7 cellular contexts compared by ENCODE assay signal in the genomic region with DNA sequence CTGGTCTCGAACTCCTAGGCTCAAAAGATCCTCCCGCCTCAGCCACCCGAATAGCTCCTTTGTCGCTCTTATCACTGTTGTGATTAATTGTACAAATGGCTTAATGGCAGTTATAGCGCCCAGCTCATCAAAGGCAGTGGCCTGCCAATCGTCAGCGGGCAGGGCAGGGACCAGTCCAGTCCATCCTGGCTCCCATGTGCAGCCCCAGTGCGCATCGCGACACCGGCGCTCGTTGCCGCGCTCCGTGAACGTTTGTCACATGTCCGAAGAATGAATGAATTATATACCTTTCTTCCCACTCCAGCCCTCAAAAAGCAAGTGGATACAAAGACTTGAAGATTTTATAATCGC. TPM values are rescaled to one million over a fixed set of nuclear protein-coding genes. Genes with fewer than 3 reads are reported as not detected.
DNase-seq lines count a peak whose midpoint lies in the region; ATAC-seq and TF ChIP-seq lines count a peak whose summit lies in the region.

No MANE protein-coding gene starts in this region.

- POLR2A ChIA-PET in GM10248 (lab: Yijun Ruan, JAX), result no interaction called here

- peak overlapping the region; percentile 97 for H3K4me3 ChIP-seq in Jurkat, Clone E6-1 (ENCODE audit: low read length)
- peak overlapping the region; percentile 69 for H3K4me3 ChIP-seq in lower lobe of right lung

- peak overlapping the region; percentile 86 for H3K27ac ChIP-seq in lower lobe of right lung

- intact Hi-C loops in lower lobe of right lung (cut with DNase I), result no loop called here

- H3K4me1 ChIP-seq in lower lobe of right lung, result peaks cover 39% of the 10 kb centered on the region

- DNase-seq in GM10248 (ENCODE audit: extremely low spot score), result peak; percentile 45
- peak; percentile 42 for DNase-seq in Jurkat, Clone E6-1 (ENCODE audit: low read depth, low spot score)
- peak; percentile 76 for DNase-seq in SW480 (ENCODE audit: low spot score)
- peak; percentile 70 for DNase-seq in dermis blood vessel endothelial cell
- DNase-seq in lower lobe of right lung, result peak; percentile 78
- peak; percentile 62 for DNase-seq in stimulated activated naive CD8-positive, alpha-beta T cell treated with anti-CD3 and anti-CD28 coated beads, Interleukin-15, Interleukin-2, amounts not matched to agents 100 U/mL and 50 U/mL, for 24 hours

- ATAC-seq in lower lobe of right lung (peak; percentile 61 to 70), GM21786 (IDR thresholded peaks at IDR 0.05; ENCODE audit: unreplicated experiment) (no peak)
- peak; percentile 41 for ATAC-seq in stimulated activated naive CD8-positive, alpha-beta T cell treated with anti-CD3 and anti-CD28 coated beads, Interleukin-15, Interleukin-2, amounts not matched to agents 100 U/mL and 50 U/mL, for 24 hours

- H3K9me3 ChIP-seq in lower lobe of right lung, result no peaks in the 10 kb centered on the region

- CTCF ChIA-PET in GM10248 (lab: Yijun Ruan, JAX), result interaction anchor here (1.0 to 6.9 kb wide), 8 partner anchors 11 to 54 kb away, joined by 3 to 88 read pairs (median 9); a partner anchor contains a TSS

- no peaks in the 10 kb centered on the region for H3K27me3 ChIP-seq in lower lobe of right lung (ENCODE audit: low read depth)

- H3K36me3 ChIP-seq in lower lobe of right lung, result no peaks in the 10 kb centered on the region

- TF ChIP-seq CTCF in GM10248 (IDR thresholded peaks at IDR 0.05; ENCODE audit: control extremely low read depth, extremely low read depth, low read depth, missing control alignments), result no peak
- no peak for TF ChIP-seq CTCF in lower lobe of right lung (IDR thresholded peaks at IDR 0.05)

RNA-seq across cellular contexts. Expression of a gene that starts 18.4 kb away (rescaled TPM):
- 75.4 TPM for polyA plus RNA-seq in Jurkat, Clone E6-1 (2012; ENCODE audit: insufficient read depth, insufficient read length)
- total RNA-seq in dermis blood vessel endothelial cell, result 49.3 and 50.2 TPM in 2 replicates
- total RNA-seq in lower lobe of right lung, result 27.9 TPM

RNA-seq across cellular contexts. Expression of a gene that starts 19.2 kb away (rescaled TPM):
- polyA plus RNA-seq in Jurkat, Clone E6-1 (2012; ENCODE audit: insufficient read depth, insufficient read length), result 13.8 TPM
- 15.9 and 16.2 TPM in 2 replicates for total RNA-seq in dermis blood vessel endothelial cell
- total RNA-seq in lower lobe of right lung, result 24.4 TPM

RNA-seq across cellular contexts. Expression of a gene that starts 28.4 kb away (rescaled TPM):
- polyA plus RNA-seq in Jurkat, Clone E6-1 (2012; ENCODE audit: insufficient read depth, insufficient read length), result 18.4 TPM
- total RNA-seq in dermis blood vessel endothelial cell, result 6.5 and 12.3 TPM in 2 replicates
- 22.9 TPM for total RNA-seq in lower lobe of right lung

RNA-seq across cellular contexts. Expression of a gene that starts 35.3 kb away (rescaled TPM):
- 92.0 TPM for polyA plus RNA-seq in Jurkat, Clone E6-1 (2012; ENCODE audit: insufficient read depth, insufficient read length)
- total RNA-seq in dermis blood vessel endothelial cell, result 38.3 and 46.3 TPM in 2 replicates
- total RNA-seq in lower lobe of right lung, result 70.2 TPM

RNA-seq across cellular contexts. Expression of a gene that starts 46.4 kb away (rescaled TPM):
- polyA plus RNA-seq in Jurkat, Clone E6-1 (2012; ENCODE audit: insufficient read depth, insufficient read length), result 84.2 TPM
- total RNA-seq in dermis blood vessel endothelial cell (24.5 and 35.9 TPM in 2 replicates), lower lobe of right lung (51.1 TPM)
